In the genomic region with DNA sequence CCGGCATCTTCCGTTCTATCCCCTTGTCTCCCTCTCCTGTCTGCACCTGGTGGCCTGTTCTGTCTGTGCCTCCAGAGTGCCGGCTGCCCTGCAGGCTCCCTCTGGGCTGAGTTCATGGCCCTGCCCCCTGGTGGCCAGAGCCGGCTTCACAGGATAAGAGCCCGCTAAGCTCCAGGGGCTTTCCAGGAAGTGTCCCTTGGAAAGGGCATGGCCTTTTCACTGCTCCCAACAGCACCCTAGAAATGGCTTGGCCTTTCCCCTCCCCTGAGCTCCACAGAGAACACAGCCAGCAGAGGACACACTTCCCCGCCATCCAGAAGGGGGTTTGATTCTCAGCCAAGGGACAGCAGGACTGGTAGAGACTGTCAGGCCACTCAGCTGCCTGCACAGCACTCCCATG, we compare ENCODE assay signal across 9 cellular contexts. TPM values are rescaled to one million over a fixed set of nuclear protein-coding genes. Genes with fewer than 3 reads are reported as not detected.
DNase-seq lines count a peak whose midpoint lies in the region; ATAC-seq and TF ChIP-seq lines count a peak whose summit lies in the region.
"Not testable (repeated sequence)": the region's sequence is repeated elsewhere in the genome, so short reads cannot be mapped to it uniquely, and the experiment has no call there.
"Had no signal": no experiment of that assay in that cellular context is flagged by ENCODE, and none has a peak within 500 bp of the region (broad histone marks: within the 10 kb centered on the region; RNA-seq: fewer than 3 reads in every experiment).

No MANE protein-coding gene starts in this region.

- H3K36me3 ChIP-seq in MG63; endodermal cell (ENCODE audit: control insufficient read depth, insufficient read depth, low read length); lower lobe of right lung; upper lobe of right lung: not testable (repeated sequence)

- H3K27me3 Mint-ChIP-seq in activated naive CD8-positive, alpha-beta T cell treated with anti-CD3 and anti-CD28 coated beads, Interleukin-2, amount 10 ng/mL, durations not matched to agents 7 days and 5 days; endodermal cell (ENCODE audit: insufficient read depth): not testable (repeated sequence)

- POLR2A ChIA-PET in activated naive CD8-positive, alpha-beta T cell treated with anti-CD3 and anti-CD28 coated beads, Interleukin-2, amount 10 ng/mL, durations not matched to agents 7 days and 5 days (lab: Charles Lee), result not testable (repeated sequence)

- not testable (repeated sequence) for H3K9ac ChIP-seq in endodermal cell (ENCODE audit: extremely low read depth, low read length, poor library complexity, severe bottlenecking)

- not testable (repeated sequence) for H3K4me1 ChIP-seq in endodermal cell (ENCODE audit: control insufficient read depth, insufficient read depth, low read length); lower lobe of right lung; upper lobe of right lung

- TF ChIP-seq CTCF in endodermal cell (conservative IDR thresholded peaks at IDR 0.05), result peak; percentile 50
- TF ChIP-seq CTCF in lower lobe of right lung (IDR thresholded peaks at IDR 0.05), result peak; percentile 28
- peak; percentile 19 for TF ChIP-seq CTCF in upper lobe of right lung (IDR thresholded peaks at IDR 0.05)

- not testable (repeated sequence) for H3K36me3 Mint-ChIP-seq in activated naive CD8-positive, alpha-beta T cell treated with anti-CD3 and anti-CD28 coated beads, Interleukin-2, amount 10 ng/mL, durations not matched to agents 7 days and 5 days; endodermal cell (ENCODE audit: low read depth)

- not testable (repeated sequence) for H3K4me3 ChIP-seq in MG63; endodermal cell (ENCODE audit: low read length); lower lobe of right lung; upper lobe of right lung

- not testable (repeated sequence) for H3K4me1 Mint-ChIP-seq in activated naive CD8-positive, alpha-beta T cell treated with anti-CD3 and anti-CD28 coated beads, Interleukin-2, amount 10 ng/mL, durations not matched to agents 7 days and 5 days; endodermal cell

- 7% methylated on average over 3 of the region's 6 CpGs; no CpG with 5 or more reads in 1 of the 2 experiments for WGBS in endodermal cell (ENCODE audit: insufficient coverage in 1 of 2, insufficient read length in 1 of 2), 2 experiments

- H3K9me3 ChIP-seq in MG63; endodermal cell (ENCODE audit: control insufficient read depth, low read length); lower lobe of right lung; upper lobe of right lung: not testable (repeated sequence)

- H3K4me3 Mint-ChIP-seq in activated naive CD8-positive, alpha-beta T cell treated with anti-CD3 and anti-CD28 coated beads, Interleukin-2, amount 10 ng/mL, durations not matched to agents 7 days and 5 days; endodermal cell: not testable (repeated sequence)

- not testable (repeated sequence) for H3K27ac Mint-ChIP-seq in activated naive CD8-positive, alpha-beta T cell treated with anti-CD3 and anti-CD28 coated beads, Interleukin-2, amount 10 ng/mL, durations not matched to agents 7 days and 5 days; endodermal cell

- not testable (repeated sequence) for H3K9me3 Mint-ChIP-seq in activated naive CD8-positive, alpha-beta T cell treated with anti-CD3 and anti-CD28 coated beads, Interleukin-2, amount 10 ng/mL, durations not matched to agents 7 days and 5 days; endodermal cell

- H3K27ac ChIP-seq in endodermal cell (ENCODE audit: low read depth, low read length); lower lobe of right lung; upper lobe of right lung: not testable (repeated sequence)

- not testable (repeated sequence) for H3K27me3 ChIP-seq in MG63; endodermal cell (ENCODE audit: control insufficient read depth, insufficient read depth, low read length, poor library complexity, severe bottlenecking); lower lobe of right lung (ENCODE audit: low read depth); upper lobe of right lung

- intact Hi-C loops in lower lobe of right lung (cut with DNase I); upper lobe of right lung (cut with DNase I): not testable (repeated sequence)

- ATAC-seq in activated CD4-positive, CD25-positive, alpha-beta regulatory T cell treated with anti-CD3 and anti-CD28 coated beads, Interleukin-2, amount 50 U/mL, for 24 hours, result peak; percentile 61 to 69
- ATAC-seq in activated naive CD8-positive, alpha-beta T cell treated with anti-CD3 and anti-CD28 coated beads, Interleukin-2, amount 10 ng/mL, durations not matched to agents 7 days and 5 days (ENCODE audit: low read depth), result peak; percentile 88
- ATAC-seq in lower lobe of right lung, result not testable (repeated sequence)
- ATAC-seq in upper lobe of right lung, result peak; percentile 69

- DNase-seq in ELF-1 (ENCODE audit: low read depth, low spot score) (peak; percentile 4), MG63 (peak; percentile 17), endodermal cell (peak; percentile 65), pons (ENCODE audit: low spot score) (peak; percentile 1)
- not testable (repeated sequence) for DNase-seq in activated naive CD8-positive, alpha-beta T cell treated with anti-CD3 and anti-CD28 coated beads, Interleukin-2, amount 10 ng/mL, durations not matched to agents 7 days and 5 days; lower lobe of right lung; upper lobe of right lung

RNA-seq across cellular contexts. Expression of a gene that starts 15.1 kb away (rescaled TPM):
- total RNA-seq in MG63 (2014; rRNA removed; shearing (Covaris generic); ENCODE audit: low replicate concordance), result 0.43 TPM in 1 of 2 replicates, not detected in the other
- total RNA-seq in activated naive CD8-positive, alpha-beta T cell treated with anti-CD3 and anti-CD28 coated beads, Interleukin-2, amount 10 ng/mL, durations not matched to agents 7 days and 5 days, result 10 to 100 TPM; 13.1 to 16.0 TPM
- not detected for total RNA-seq in endodermal cell
- not detected for polyA plus RNA-seq in endodermal cell (2013, experiment 1 of 2)
- polyA plus RNA-seq in endodermal cell (2013, experiment 2 of 2), result not detected
- total RNA-seq in lower lobe of right lung, result not detected
- 2.3 TPM for total RNA-seq in upper lobe of right lung

RNA-seq across cellular contexts. Expression of a gene that starts 36.9 kb away (rescaled TPM):
- total RNA-seq in MG63 (2014; rRNA removed; shearing (Covaris generic); ENCODE audit: low replicate concordance), result 0.13 TPM in 1 of 2 replicates, not detected in the other
- under 1 TPM; 0.54 to 0.64 TPM for total RNA-seq in activated naive CD8-positive, alpha-beta T cell treated with anti-CD3 and anti-CD28 coated beads, Interleukin-2, amount 10 ng/mL, durations not matched to agents 7 days and 5 days
- under 1 TPM; 0.31 to 0.57 TPM for total RNA-seq in endodermal cell
- polyA plus RNA-seq in endodermal cell (2013, experiment 1 of 2), result 0.68 TPM
- polyA plus RNA-seq in endodermal cell (2013, experiment 2 of 2), result 0.62 TPM
- total RNA-seq in lower lobe of right lung, result 0.24 TPM
- 0.67 TPM for total RNA-seq in upper lobe of right lung
- polyA plus RNA-seq: immature natural killer cell had no signal
